28 cellular contexts compared by ENCODE assay signal in the genomic region with DNA sequence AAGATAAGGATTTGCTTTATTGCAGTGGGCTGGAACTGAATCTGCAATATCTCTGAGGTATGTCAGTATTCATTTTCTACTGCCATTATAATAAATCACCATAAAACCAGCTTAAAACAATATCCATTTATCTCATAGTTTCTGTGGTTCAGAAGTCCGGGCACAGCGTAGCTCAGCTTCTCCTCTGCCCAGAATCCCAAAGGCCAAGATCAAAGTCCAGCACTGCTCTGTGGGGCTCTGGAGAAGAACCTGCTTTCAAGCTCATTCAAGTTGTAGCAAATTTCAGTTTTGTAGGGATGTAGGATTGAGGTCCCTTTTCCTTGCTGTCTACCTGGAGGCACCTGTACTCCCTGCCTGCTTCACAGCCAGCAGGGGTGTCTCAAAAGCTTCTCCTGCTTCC.
"Had no signal": no experiment of that assay in that cellular context is flagged by ENCODE, and none has a peak within 500 bp of the region (broad histone marks: within the 10 kb centered on the region; RNA-seq: fewer than 3 reads in every experiment).

No MANE protein-coding gene starts in this region.

- DNase-seq: colonic mucosa; cortex of kidney; dermis blood vessel endothelial cell; dorsolateral prefrontal cortex; effector CD4-positive, alpha-beta T cell; effector CD8-positive, alpha-beta T cell; effector memory CD4-positive, alpha-beta T cell; effector memory CD8-positive, alpha-beta T cell; endodermal cell; erythroblast; esophagus squamous epithelium; foreskin fibroblast; foreskin keratinocyte; foreskin melanocyte; gastrocnemius medialis; glutamatergic neuron; head of caudate nucleus; heart left ventricle; heart right ventricle had no signal

- FAIRE-seq: colon, endometrium, endothelial cell of umbilical vein, frontal cortex had no signal

- H3K4me3 ChIP-seq: colonic mucosa, coronary artery, dorsolateral prefrontal cortex, esophagus muscularis mucosa, esophagus squamous epithelium, gastrocnemius medialis, gastroesophageal sphincter, heart left ventricle, heart right ventricle had no signal

- H3K9me3 ChIP-seq: colonic mucosa, esophagus squamous epithelium, gastrocnemius medialis had no signal

- H3K27me3 ChIP-seq: colonic mucosa, dorsolateral prefrontal cortex, esophagus muscularis mucosa, esophagus squamous epithelium, foreskin keratinocyte, gastrocnemius medialis, gastroesophageal sphincter, heart left ventricle, heart right ventricle had no signal

- H3K27ac ChIP-seq: colonic mucosa, coronary artery, dorsolateral prefrontal cortex, epithelial cell of prostate, esophagus muscularis mucosa, esophagus squamous epithelium, foreskin keratinocyte, gastrocnemius medialis, gastroesophageal sphincter, heart left ventricle, heart right ventricle had no signal

- H3K4me1 ChIP-seq: colonic mucosa, esophagus muscularis mucosa, esophagus squamous epithelium, foreskin keratinocyte, gastrocnemius medialis, gastroesophageal sphincter had no signal

- ATAC-seq: effector memory CD8-positive, alpha-beta T cell; esophagus mucosa; foreskin keratinocyte; gastrocnemius medialis; gastroesophageal sphincter; heart left ventricle; heart right ventricle had no signal

- H3K36me3 ChIP-seq: colonic mucosa, esophagus muscularis mucosa, esophagus squamous epithelium, gastrocnemius medialis, gastroesophageal sphincter, heart left ventricle, heart right ventricle had no signal
